9 cellular contexts compared by ENCODE assay signal in the genomic region with DNA sequence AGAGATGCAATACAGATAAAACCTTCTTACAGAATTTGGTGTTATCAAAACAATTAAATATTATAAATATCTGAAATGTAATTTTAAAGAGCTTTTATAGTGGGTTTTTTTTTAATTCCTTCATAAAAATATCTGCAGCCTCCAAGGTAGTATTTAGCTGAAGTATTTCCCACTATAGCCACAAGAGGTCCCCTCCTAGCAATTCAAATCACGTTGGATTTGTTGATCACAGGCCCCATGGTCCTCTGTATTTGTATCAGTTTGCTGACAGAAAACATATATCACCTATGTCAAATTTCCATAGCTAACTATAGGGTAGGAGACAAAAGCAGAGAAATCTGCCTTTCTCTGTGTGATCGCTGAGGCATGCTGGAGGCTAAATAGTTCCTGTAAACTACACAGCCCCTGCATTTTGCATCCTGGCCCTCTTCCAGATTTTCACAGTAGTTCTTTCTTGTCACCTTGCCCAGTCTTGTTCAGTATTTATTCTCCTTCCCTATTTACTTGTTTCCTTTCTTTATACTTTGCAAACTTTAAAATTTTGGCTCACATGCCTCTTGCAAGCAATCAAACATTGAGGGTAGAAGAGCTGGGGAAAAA. TPM values are rescaled to one million over a fixed set of nuclear protein-coding genes. Genes with fewer than 3 reads are reported as not detected.
DNase-seq lines count a peak whose midpoint lies in the region; ATAC-seq, FAIRE-seq and TF ChIP-seq lines count a peak whose summit lies in the region.
"Had no signal": no experiment of that assay in that cellular context is flagged by ENCODE, and none has a peak within 500 bp of the region (broad histone marks: within the 10 kb centered on the region; RNA-seq: fewer than 3 reads in every experiment).

No MANE protein-coding gene starts in this region.

- H3K27ac ChIP-seq in breast epithelium (no peak overlapping the region), kidney (ENCODE audit: low read depth in 2 of 2, low read length in 2 of 2) (no peak overlapping the region), tibial nerve (no peak overlapping the region)
- H3K27ac ChIP-seq: BLaER1 had no signal

- WGBS in tibial nerve, 2 donors, result 2 to 5% methylated on average over 2 of the region's 2 CpGs

- H3K36me3 ChIP-seq in breast epithelium (no peaks in the 10 kb centered on the region), kidney (ENCODE audit: control insufficient read depth in 1 of 2, insufficient read depth in 2 of 2, low read length in 2 of 2) (no peaks in the 10 kb centered on the region), tibial nerve (no peaks in the 10 kb centered on the region)
- H3K36me3 ChIP-seq: BLaER1 had no signal

- H3K27me3 ChIP-seq in breast epithelium, result no peaks in the 10 kb centered on the region
- no peaks in the 10 kb centered on the region for H3K27me3 ChIP-seq in tibial nerve
- H3K27me3 ChIP-seq: BLaER1 had no signal

- no peaks in the 10 kb centered on the region for H3K9me3 ChIP-seq in breast epithelium
- H3K9me3 ChIP-seq in kidney (ENCODE audit: control insufficient read depth in 1 of 2, low read length in 2 of 2), result no peaks in the 10 kb centered on the region
- H3K9me3 ChIP-seq in tibial nerve, result no peaks in the 10 kb centered on the region
- H3K9me3 ChIP-seq: BLaER1 had no signal

- peak; percentile 48 for DNase-seq in NCI-H146 (lab: John Stamatoyannopoulos, UW)
- DNase-seq in NCI-H146 treated with DMSO at 0.1 percent for 48 hours (lab: John Stamatoyannopoulos, UW; ENCODE audit: unreplicated experiment), result no peak
- DNase-seq in NCI-H82 treated with DMSO at 0.1 percent for 48 hours (lab: John Stamatoyannopoulos, UW; ENCODE audit: unreplicated experiment), result peak; percentile 6
- no peak for DNase-seq in breast epithelium (ENCODE audit: low spot score in 2 of 2)
- DNase-seq in kidney, result no peak
- DNase-seq in tibial nerve (ENCODE audit: low spot score in 2 of 2), result peak in 1 of 2 donors; percentile 31

- H3K4me3 ChIP-seq in breast epithelium, result no peak overlapping the region
- H3K4me3 ChIP-seq in kidney (ENCODE audit: low read length in 2 of 2), result no peak overlapping the region
- H3K4me3 ChIP-seq in tibial nerve, result no peak overlapping the region
- H3K4me3 ChIP-seq: BLaER1 had no signal

- intact Hi-C loops in breast epithelium (cut with DNase I; ENCODE audit: low total_unique reads), result no loop called here
- intact Hi-C loops in kidney (cut with DNase I), result loop anchor here (10.0 kb wide), 1 partner anchor 77 kb away; no protein-coding TSS in a partner anchor

- peak overlapping the region in 1 of 2 donors; percentile 48 for H3K9ac ChIP-seq in kidney (ENCODE audit: low read length in 2 of 2)
- H3K9ac ChIP-seq: BLaER1 had no signal

- ATAC-seq in GM18907 (IDR thresholded peaks at IDR 0.05; ENCODE audit: unreplicated experiment), result peak; percentile 87
- peak; percentile 73 for ATAC-seq in HG03280 (IDR thresholded peaks at IDR 0.05; ENCODE audit: unreplicated experiment)

- no peaks in the 10 kb centered on the region for H3K4me1 ChIP-seq in breast epithelium
- H3K4me1 ChIP-seq in kidney (ENCODE audit: control insufficient read depth in 1 of 2, insufficient read depth in 1 of 2, low read depth in 1 of 2, low read length in 2 of 2), result no peaks in the 10 kb centered on the region
- peaks cover 0 to 22% (median 0%) of the 10 kb centered on the region in 4 donors for H3K4me1 ChIP-seq in tibial nerve
- H3K4me1 ChIP-seq: BLaER1 had no signal

- TF ChIP-seq CTCF in breast epithelium (IDR thresholded peaks at IDR 0.05), result peak in 2 of 3 donors; percentile 55 to 70
- TF ChIP-seq CTCF in kidney (IDR thresholded peaks at IDR 0.05; ENCODE audit: borderline replicate concordance, extremely low read depth, insufficient read depth), result peak; percentile 56
- peak; percentile 55 to 80 (median 62) for TF ChIP-seq CTCF in tibial nerve (IDR thresholded peaks at IDR 0.05)

- FAIRE-seq in kidney (lab: Jason Lieb, UNC), result peak; percentile 69

- TF ChIP-seq EP300 in tibial nerve (IDR thresholded peaks at IDR 0.05), result no peak

- TF ChIP-seq POLR2A in breast epithelium (IDR thresholded peaks at IDR 0.05), result no peak
- no peak for TF ChIP-seq POLR2A in tibial nerve (IDR thresholded peaks at IDR 0.05)

RNA-seq across cellular contexts. Expression of gene CTNNA3, which starts 1.8 kb away (rescaled TPM):
- total RNA-seq in breast epithelium (1 to 10 TPM in 1 of 3 donors, under 1 TPM in 2; 0.33 to 1.1 (median 0.59) TPM), kidney (0.72 TPM), tibial nerve (10 to 100 TPM; 15.9 to 36.1 (median 23.1) TPM)
- 0.45 TPM for polyA plus RNA-seq in kidney (ENCODE audit: insufficient read depth, low read depth, low replicate concordance)

Comparison
In these comparisons a context has a peak if more than half of its experiments do, and no peak if none do; other contexts are left out.
1. DNase-seq: peak in NCI-H146 (single experiment) and NCI-H82 treated with DMSO at 0.1 percent for 48 hours (single experiment); none in NCI-H146 treated with DMSO at 0.1 percent for 48 hours (single experiment), breast epithelium (0 of 2) and kidney (single experiment).
2. Peak in every context shown above with its lines, with median percentiles within 50 percentile points of each other: CTCF ChIP-seq.